ENCODE assay signal across 13 cellular contexts in the genomic region with DNA sequence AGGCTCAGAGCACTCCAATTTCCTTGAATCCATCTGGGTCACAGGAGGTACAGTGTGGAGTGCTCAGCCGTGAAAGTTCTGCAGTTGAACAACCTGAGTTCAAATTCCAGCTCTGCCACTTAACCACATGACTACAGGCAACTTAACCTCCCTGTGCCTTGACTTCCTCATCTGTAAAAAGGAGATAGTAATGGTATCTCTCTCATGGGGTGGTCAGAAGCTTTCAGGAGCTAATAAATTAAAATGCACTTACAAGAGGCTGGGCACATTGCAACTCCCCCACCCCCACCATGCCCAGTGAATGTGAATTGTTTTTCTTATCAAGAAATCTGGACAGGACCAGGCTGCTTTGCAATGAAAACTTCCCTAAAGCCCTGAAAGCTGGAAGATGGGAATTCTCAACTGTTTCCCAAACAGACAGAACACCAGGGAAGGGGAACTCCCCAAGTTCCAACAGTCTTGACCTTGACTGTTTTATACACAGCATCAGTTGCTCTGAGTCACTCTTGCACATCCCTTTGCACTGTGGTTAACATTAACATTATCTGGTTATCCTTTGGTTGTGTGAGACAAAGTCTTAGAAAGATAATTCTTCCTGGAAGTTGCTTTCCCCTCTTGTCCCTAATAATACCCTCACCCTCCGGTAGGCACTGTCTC.
A peak's percentile ranks its signal among the peaks of the same experiment; 100 is the strongest.
DNase-seq lines count a peak whose midpoint lies in the region; ATAC-seq and TF ChIP-seq lines count a peak whose summit lies in the region.
"Had no signal": no experiment of that assay in that cellular context is flagged by ENCODE, and none has a peak within 500 bp of the region (broad histone marks: within the 10 kb centered on the region; RNA-seq: fewer than 3 reads in every experiment).

No MANE protein-coding gene starts in this region.

- no peak overlapping the region for H3K27ac ChIP-seq in RWPE2 (ENCODE audit: poor library complexity, severe bottlenecking)
- H3K27ac ChIP-seq: C4-2B, neutrophil had no signal

- DNase-seq in AG20443 (ENCODE audit: low spot score) (peak; percentile 52), RWPE2 (ENCODE audit: low spot score) (no peak), osteocyte (ENCODE audit: extremely low spot score, unreplicated experiment) (no peak), NCI-H510A (lab: John Stamatoyannopoulos, UW) (no peak)
- DNase-seq: activated CD4-positive, alpha-beta T cell treated with anti-CD3 and anti-CD28 coated beads, Interleukin-2, amount 10 ng/mL, durations not matched to agents 7 days and 5 days; NCI-H146 had no signal

- peak; percentile 64; the same call in 2 of the 3 replicates for ATAC-seq in RWPE2 (ENCODE audit: low read depth)
- ATAC-seq in HG03565 (IDR thresholded peaks at IDR 0.05; ENCODE audit: unreplicated experiment): no peak
- ATAC-seq in GM21528 (IDR thresholded peaks at IDR 0.05; ENCODE audit: low FRiP score, unreplicated experiment): no peak
- no peak for ATAC-seq in stimulated activated memory B cell treated with anti-CD40 and anti-IgM and Interleukin-4, amounts not matched to agents 10 μg/mL and 1 μg/mL and 100 μg/mL, for 72 hours

- H3K36me3 ChIP-seq in RWPE2 (ENCODE audit: low read depth): no peaks in the 10 kb centered on the region
- H3K36me3 ChIP-seq: neutrophil had no signal

- H3K9me3 Mint-ChIP-seq in dendritic cell treated with granulocyte-macrophage colony-stimulating factor and Interleukin-4, amounts not matched to agents 40 ng/mL and 50 ng/mL, for 4 days: no peaks in the 10 kb centered on the region
- H3K9me3 Mint-ChIP-seq in osteocyte (ENCODE audit: unreplicated experiment): no peaks in the 10 kb centered on the region
- H3K9me3 Mint-ChIP-seq in stimulated activated memory B cell treated with anti-CD40 and anti-IgM and Interleukin-4, amounts not matched to agents 10 μg/mL and 1 μg/mL and 100 μg/mL, for 72 hours: peaks cover 3% of the 10 kb centered on the region
- H3K9me3 Mint-ChIP-seq: brain had no signal

- H3K27me3 ChIP-seq in RWPE2 (ENCODE audit: insufficient read depth, poor library complexity, severe bottlenecking): no peaks in the 10 kb centered on the region
- H3K27me3 ChIP-seq: neutrophil had no signal

- no peaks in the 10 kb centered on the region for H3K4me1 ChIP-seq in RWPE2 (ENCODE audit: insufficient read depth, poor library complexity, severe bottlenecking)

- peak overlapping the region; percentile 37 for H3K27ac Mint-ChIP-seq in dendritic cell treated with granulocyte-macrophage colony-stimulating factor and Interleukin-4, amounts not matched to agents 40 ng/mL and 50 ng/mL, for 4 days
- peak overlapping the region; percentile 7 for H3K27ac Mint-ChIP-seq in osteocyte (ENCODE audit: unreplicated experiment)
- H3K27ac Mint-ChIP-seq in stimulated activated memory B cell treated with anti-CD40 and anti-IgM and Interleukin-4, amounts not matched to agents 10 μg/mL and 1 μg/mL and 100 μg/mL, for 72 hours: no peak overlapping the region
- H3K27ac Mint-ChIP-seq: activated CD4-positive, alpha-beta T cell treated with anti-CD3 and anti-CD28 coated beads, Interleukin-2, amount 10 ng/mL, durations not matched to agents 7 days and 5 days had no signal

- intact Hi-C loops in dendritic cell treated with granulocyte-macrophage colony-stimulating factor and Interleukin-4, amounts not matched to agents 40 ng/mL and 50 ng/mL, for 4 days (cut with micrococcal nuclease): no loop called here

- no peak overlapping the region for H3K4me3 Mint-ChIP-seq in dendritic cell treated with granulocyte-macrophage colony-stimulating factor and Interleukin-4, amounts not matched to agents 40 ng/mL and 50 ng/mL, for 4 days
- no peak overlapping the region for H3K4me3 Mint-ChIP-seq in osteocyte (ENCODE audit: unreplicated experiment)
- H3K4me3 Mint-ChIP-seq in stimulated activated memory B cell treated with anti-CD40 and anti-IgM and Interleukin-4, amounts not matched to agents 10 μg/mL and 1 μg/mL and 100 μg/mL, for 72 hours: no peak overlapping the region
- H3K4me3 Mint-ChIP-seq: activated CD4-positive, alpha-beta T cell treated with anti-CD3 and anti-CD28 coated beads, Interleukin-2, amount 10 ng/mL, durations not matched to agents 7 days and 5 days; brain had no signal

- H3K9me3 ChIP-seq in RWPE2 (ENCODE audit: severe bottlenecking): no peaks in the 10 kb centered on the region
- H3K9me3 ChIP-seq: neutrophil had no signal

- H3K27me3 Mint-ChIP-seq in dendritic cell treated with granulocyte-macrophage colony-stimulating factor and Interleukin-4, amounts not matched to agents 40 ng/mL and 50 ng/mL, for 4 days: no peaks in the 10 kb centered on the region
- no peaks in the 10 kb centered on the region for H3K27me3 Mint-ChIP-seq in osteocyte (ENCODE audit: unreplicated experiment)
- no peaks in the 10 kb centered on the region for H3K27me3 Mint-ChIP-seq in stimulated activated memory B cell treated with anti-CD40 and anti-IgM and Interleukin-4, amounts not matched to agents 10 μg/mL and 1 μg/mL and 100 μg/mL, for 72 hours
- H3K27me3 Mint-ChIP-seq: brain had no signal

- no peak overlapping the region for H3K4me3 ChIP-seq in RWPE2 (ENCODE audit: severe bottlenecking)

- H3K4me1 Mint-ChIP-seq in dendritic cell treated with granulocyte-macrophage colony-stimulating factor and Interleukin-4, amounts not matched to agents 40 ng/mL and 50 ng/mL, for 4 days (ENCODE audit: low read depth): peaks cover 37% of the 10 kb centered on the region
- H3K4me1 Mint-ChIP-seq in osteocyte (ENCODE audit: unreplicated experiment): peaks cover 7% of the 10 kb centered on the region
- H3K4me1 Mint-ChIP-seq in stimulated activated memory B cell treated with anti-CD40 and anti-IgM and Interleukin-4, amounts not matched to agents 10 μg/mL and 1 μg/mL and 100 μg/mL, for 72 hours: peaks cover 13% of the 10 kb centered on the region
- H3K4me1 Mint-ChIP-seq: brain had no signal

- no peak for TF ChIP-seq CTCF in RWPE2 (IDR thresholded peaks at IDR 0.05; ENCODE audit: poor library complexity, severe bottlenecking)
- no peak for TF ChIP-seq CTCF in osteocyte (IDR thresholded peaks at IDR 0.05)

- H3K36me3 Mint-ChIP-seq in dendritic cell treated with granulocyte-macrophage colony-stimulating factor and Interleukin-4, amounts not matched to agents 40 ng/mL and 50 ng/mL, for 4 days (ENCODE audit: low read depth): no peaks in the 10 kb centered on the region
- H3K36me3 Mint-ChIP-seq in osteocyte (ENCODE audit: unreplicated experiment): no peaks in the 10 kb centered on the region
- H3K36me3 Mint-ChIP-seq in stimulated activated memory B cell treated with anti-CD40 and anti-IgM and Interleukin-4, amounts not matched to agents 10 μg/mL and 1 μg/mL and 100 μg/mL, for 72 hours: no peaks in the 10 kb centered on the region
